In genomic region chr10:86233131-86233530, GRCh38 we compare ENCODE assay signal across 27 cellular contexts.
DNase-seq lines count a peak whose midpoint lies in the region; ATAC-seq and TF ChIP-seq lines count a peak whose summit lies in the region.
"Had no signal": no experiment of that assay in that cellular context is flagged by ENCODE, and none has a peak within 500 bp of the region (broad histone marks: within the 10 kb centered on the region; RNA-seq: fewer than 3 reads in every experiment).

No MANE protein-coding gene starts in this region.

- H4K8ac ChIP-seq in neuronal stem cell (ENCODE audit: low read depth, low read length), result no peak overlapping the region

- peak overlapping the region; percentile 62 for H2AK5ac ChIP-seq in neuronal stem cell (ENCODE audit: low read depth, low read length)

- H3K27ac Mint-ChIP-seq in endodermal cell, result no peak overlapping the region
- H3K27ac Mint-ChIP-seq: CD4-positive, CD25-positive, alpha-beta regulatory T cell had no signal

- peak overlapping the region; percentile 92 for H3K18ac ChIP-seq in neuronal stem cell (ENCODE audit: low read length)

- peaks cover 22% of the 10 kb centered on the region for H3K4me1 Mint-ChIP-seq in endodermal cell
- H3K4me1 Mint-ChIP-seq: CD4-positive, CD25-positive, alpha-beta regulatory T cell had no signal

- peak overlapping the region; percentile 77 for H4K91ac ChIP-seq in neuronal stem cell (ENCODE audit: low read depth, low read length, poor library complexity)

- peaks cover 9% of the 10 kb centered on the region for H3K4me1 ChIP-seq in BE2C
- H3K4me1 ChIP-seq in endodermal cell (ENCODE audit: control insufficient read depth, insufficient read depth, low read length), result peaks cover 5% of the 10 kb centered on the region
- H3K4me1 ChIP-seq in neuronal stem cell (ENCODE audit: control insufficient read depth in 2 of 2, insufficient read depth in 1 of 2, low read depth in 1 of 2, low read length in 2 of 2), result peaks cover 0 to 29% of the 10 kb centered on the region in 2 donors
- H3K4me1 ChIP-seq: BLaER1 had no signal

- no peak overlapping the region for H3K4me3 Mint-ChIP-seq in endodermal cell
- H3K4me3 Mint-ChIP-seq: CD4-positive, CD25-positive, alpha-beta regulatory T cell had no signal

- H3K9ac ChIP-seq in endodermal cell (ENCODE audit: extremely low read depth, low read length, poor library complexity, severe bottlenecking), result no peak overlapping the region
- peak overlapping the region; percentile 70 for H3K9ac ChIP-seq in neuronal stem cell (ENCODE audit: low read depth, low read length, poor library complexity)
- H3K9ac ChIP-seq: BLaER1 had no signal

- WGBS in endodermal cell (ENCODE audit: insufficient coverage in 1 of 2, insufficient read length in 1 of 2), 2 experiments, result 58 to 70% methylated on average over 4 to 7 of the region's 7 CpGs
- WGBS in neuronal stem cell (ENCODE audit: extremely low coverage in 2 of 2, insufficient read length in 2 of 2, insufficient replicate concordance in 1 of 2), 2 donors, result no CpG with 5 or more reads among the region's 7 CpGs

- H3K27me3 Mint-ChIP-seq in endodermal cell (ENCODE audit: insufficient read depth), result no peaks in the 10 kb centered on the region

- no peaks in the 10 kb centered on the region; the same call in 1 of the 2 replicates for H3K9me3 ChIP-seq in BE2C
- no peaks in the 10 kb centered on the region for H3K9me3 ChIP-seq in endodermal cell (ENCODE audit: control insufficient read depth, low read length)
- H3K9me3 ChIP-seq in neuronal stem cell (replicated peaks in 1 of 2; ENCODE audit: control insufficient read depth in 2 of 2, insufficient read depth in 1 of 2, low read depth in 1 of 2, low read length in 2 of 2), result peaks cover 0 to 7% of the 10 kb centered on the region in 2 donors

- peak; percentile 32 for DNase-seq in BE2C
- DNase-seq in HL-60 (ENCODE audit: low read depth in 1 of 2, low spot score in 1 of 2), result no peak
- peak; percentile 63 for DNase-seq in endodermal cell
- no peak for DNase-seq in neuronal stem cell (ENCODE audit: low spot score)
- DNase-seq: CD4-positive, CD25-positive, alpha-beta regulatory T cell; DMS153; DND-41; GOT3; Kasumi-1; MV-4-11; NCI-H1105; NCI-H1436 treated with DMSO at 0.1 percent for 48 hours; NCI-H187 treated with DMSO at 0.1 percent for 48 hours; NCI-H2171 treated with DMSO at 0.1 percent for 48 hours; NCI-H345; NCI-H510A treated with DMSO at 0.1 percent for 48 hours; NK-92 treated with Interleukin-12 subunit alpha and Interleukin-12 subunit beta, amount 100 ng/mL, for 24 hours; SIG-M5 had no signal

- no peaks in the 10 kb centered on the region for H3K27me3 ChIP-seq in BE2C
- H3K27me3 ChIP-seq in HL-60 (ENCODE audit: insufficient read depth, poor library complexity, severe bottlenecking), result no peaks in the 10 kb centered on the region
- no peaks in the 10 kb centered on the region for H3K27me3 ChIP-seq in endodermal cell (ENCODE audit: control insufficient read depth, insufficient read depth, low read length, poor library complexity, severe bottlenecking)
- no peaks in the 10 kb centered on the region for H3K27me3 ChIP-seq in neuronal stem cell (ENCODE audit: control insufficient read depth in 3 of 3, insufficient read depth in 3 of 3, low read depth in 1 of 3, low read length in 3 of 3)
- H3K27me3 ChIP-seq: BLaER1 had no signal

- H3K4me3 ChIP-seq in BE2C (ENCODE audit: low read depth, low read length), result no peak overlapping the region
- H3K4me3 ChIP-seq in HL-60 (replicated peaks; ENCODE audit: insufficient read depth, low read length), result no peak overlapping the region
- H3K4me3 ChIP-seq in endodermal cell (ENCODE audit: low read length), result no peak overlapping the region
- H3K4me3 ChIP-seq in neuronal stem cell (ENCODE audit: low read length in 2 of 2), result no peak overlapping the region
- H3K4me3 ChIP-seq: BLaER1, K562, SK-N-MC had no signal

- no peak overlapping the region for H2AFZ ChIP-seq in neuronal stem cell (ENCODE audit: low read length)

- no peak overlapping the region for H2BK120ac ChIP-seq in neuronal stem cell (ENCODE audit: low read depth, low read length)

- peak overlapping the region; percentile 33 for H2BK12ac ChIP-seq in neuronal stem cell (ENCODE audit: low read length)

- no peaks in the 10 kb centered on the region for H3K79me1 ChIP-seq in neuronal stem cell (ENCODE audit: low read depth, low read length)

- H3K14ac ChIP-seq in neuronal stem cell (ENCODE audit: low read length), result peak overlapping the region; percentile 21

- peak overlapping the region; percentile 81 for H2BK15ac ChIP-seq in neuronal stem cell (ENCODE audit: low read length)

- TF ChIP-seq CTCF in BE2C (IDR thresholded peaks at IDR 0.05; ENCODE audit: low read depth, low read length) (no peak), HL-60 (IDR thresholded peaks at IDR 0.05; ENCODE audit: insufficient read depth, low read length) (no peak), endodermal cell (conservative IDR thresholded peaks at IDR 0.05) (no peak)

- peak overlapping the region; percentile 0 for H2BK5ac ChIP-seq in neuronal stem cell (ENCODE audit: low read length)

- H3K27ac ChIP-seq in HL-60 (replicated peaks) (peak overlapping the region; percentile 46; the same call in 1 of the 2 replicates), endodermal cell (ENCODE audit: low read depth, low read length) (no peak overlapping the region), neuronal stem cell (replicated peaks; ENCODE audit: low read length) (peak overlapping the region; percentile 91)
- H3K27ac ChIP-seq: BLaER1, RWPE1, SK-N-MC had no signal

- no peak overlapping the region for H3K23ac ChIP-seq in neuronal stem cell (ENCODE audit: low read depth, low read length, poor library complexity)

- ATAC-seq in GM18498 (IDR thresholded peaks at IDR 0.05; ENCODE audit: unreplicated experiment), result no peak
- ATAC-seq in GM19395 (IDR thresholded peaks at IDR 0.05; ENCODE audit: unreplicated experiment), result no peak
- no peak for ATAC-seq in GM21825 (IDR thresholded peaks at IDR 0.05; ENCODE audit: unreplicated experiment)
- ATAC-seq: HCT116, K562, Panc1 had no signal

- no peaks in the 10 kb centered on the region for H3K36me3 ChIP-seq in BE2C
- no peaks in the 10 kb centered on the region for H3K36me3 ChIP-seq in endodermal cell (ENCODE audit: control insufficient read depth, insufficient read depth, low read length)
- no peaks in the 10 kb centered on the region for H3K36me3 ChIP-seq in neuronal stem cell (replicated peaks in 1 of 2; ENCODE audit: control insufficient read depth in 2 of 2, insufficient read depth in 2 of 2, low read length in 2 of 2)
- H3K36me3 ChIP-seq: BLaER1 had no signal

- no peaks in the 10 kb centered on the region for H3K36me3 Mint-ChIP-seq in endodermal cell (ENCODE audit: low read depth)

- H3K4me2 ChIP-seq in neuronal stem cell (ENCODE audit: insufficient read depth, low read length, poor library complexity, severe bottlenecking), result no peak overlapping the region
- H3K4me2 ChIP-seq: BLaER1 had no signal

- no peak overlapping the region for H3K4ac ChIP-seq in neuronal stem cell (ENCODE audit: low read length)

- peaks cover 17% of the 10 kb centered on the region for H3K9me3 Mint-ChIP-seq in endodermal cell

Comparison
In these comparisons a context has a peak if more than half of its experiments do, and no peak if none do; other contexts are left out.
1. DNase-seq: peak in BE2C (single experiment) and endodermal cell (single experiment); none in HL-60 (0 of 2) and neuronal stem cell (single experiment).